Comparison of ENCODE assay signal across 8 cellular contexts in the genomic region with DNA sequence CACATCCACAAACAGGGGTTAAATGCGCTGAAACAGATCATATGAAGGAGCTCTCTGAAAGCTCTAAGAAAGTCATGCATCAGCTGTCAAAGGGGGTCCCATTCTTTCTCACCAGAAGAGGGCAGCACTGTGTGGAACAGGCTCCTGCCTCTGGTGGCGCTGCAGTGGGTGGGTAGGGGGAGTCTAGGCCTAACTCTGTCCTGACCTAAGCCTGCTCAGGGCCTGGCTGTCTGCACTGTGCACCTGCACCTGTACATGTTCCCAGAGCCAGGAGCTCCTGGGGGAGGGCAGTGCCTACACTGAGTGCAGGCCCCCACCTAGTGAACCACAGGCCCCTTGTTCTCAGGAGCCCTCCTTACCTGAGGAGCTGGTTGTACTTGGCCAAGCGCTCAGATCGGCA. TPM values are rescaled to one million over a fixed set of nuclear protein-coding genes. Genes with fewer than 3 reads are reported as not detected.
DNase-seq lines count a peak whose midpoint lies in the region; ATAC-seq and TF ChIP-seq lines count a peak whose summit lies in the region.

No MANE protein-coding gene starts in this region.

- intact Hi-C loops in CD4-positive, alpha-beta memory T cell (cut with micrococcal nuclease), result loop anchor here (1.0 kb wide), 1 partner anchor 11 kb away; no protein-coding TSS in a partner anchor

- POLR2A ChIA-PET in CD4-positive, alpha-beta memory T cell (lab: Charles Lee; ENCODE audit: partially characterized antibody), result interaction anchor here (0.8 to 2.2 kb wide), 4 partner anchors 11 to 36 kb away, joined by 3 to 13 read pairs (median 4); a partner anchor contains a TSS
- POLR2A ChIA-PET in activated CD4-positive, alpha-beta memory T cell treated with anti-CD3 and anti-CD28 coated beads, Interleukin-2, amount 10 ng/mL, durations not matched to agents 7 days and 5 days (lab: Charles Lee), result interaction anchor here (0.6 to 14.5 kb wide), 5 partner anchors 8 to 84 kb away, joined by 3 to 221 read pairs (median 4); a partner anchor contains a TSS

- no peak for ATAC-seq in thoracic aorta (ENCODE audit: insufficient number of reproducible peaks, low FRiP score, low read depth)
- ATAC-seq in HG02840 (IDR thresholded peaks at IDR 0.05; ENCODE audit: low FRiP score, unreplicated experiment), result no peak
- ATAC-seq in HG03045 (IDR thresholded peaks at IDR 0.05; ENCODE audit: unreplicated experiment), result no peak
- no peak for ATAC-seq in HG03432 (IDR thresholded peaks at IDR 0.05; ENCODE audit: unreplicated experiment)

- no peaks in the 10 kb centered on the region for H3K9me3 ChIP-seq in CD4-positive, alpha-beta memory T cell (ENCODE audit: control insufficient read depth in 1 of 2, low read length in 2 of 2)
- H3K9me3 ChIP-seq in H9 (ENCODE audit: control insufficient read depth, low read depth, low read length), result no peaks in the 10 kb centered on the region
- H3K9me3 ChIP-seq in thoracic aorta, result no peaks in the 10 kb centered on the region

- no peaks in the 10 kb centered on the region for H4K20me1 ChIP-seq in H9 (ENCODE audit: control insufficient read depth, insufficient read depth, insufficient read length)

- WGBS in H9 (ENCODE audit: extremely low coverage, insufficient read length, low lambda C conversion rate), result no CpG with 5 or more reads among the region's 4 CpGs

- H2BK120ac ChIP-seq in H9 (ENCODE audit: low read depth, low read length, poor library complexity, severe bottlenecking), result no peak overlapping the region

- DNase-seq in CD4-positive, alpha-beta memory T cell, result peak in 4 of 5 donors; percentile 24 to 46 (median 40)
- peak; percentile 75 for DNase-seq in H9
- no peak for DNase-seq in activated CD4-positive, alpha-beta memory T cell treated with anti-CD3 and anti-CD28 coated beads, Interleukin-2, amount 10 ng/mL, durations not matched to agents 7 days and 5 days
- no peak for DNase-seq in fibroblast of pulmonary artery (ENCODE audit: low read depth)
- no peak for DNase-seq in thoracic aorta (ENCODE audit: low spot score)

- no peak overlapping the region for H3K4me3 ChIP-seq in CD4-positive, alpha-beta memory T cell (ENCODE audit: low read length in 2 of 2)
- H3K4me3 ChIP-seq in fibroblast of pulmonary artery (replicated peaks; ENCODE audit: low read depth, low read length), result no peak overlapping the region
- no peak overlapping the region for H3K4me3 ChIP-seq in thoracic aorta

- H3K9me3 Mint-ChIP-seq in CD4-positive, alpha-beta memory T cell, result no peaks in the 10 kb centered on the region
- H3K9me3 Mint-ChIP-seq in H9, result no peaks in the 10 kb centered on the region
- H3K9me3 Mint-ChIP-seq in activated CD4-positive, alpha-beta memory T cell treated with anti-CD3 and anti-CD28 coated beads, Interleukin-2, amount 10 ng/mL, durations not matched to agents 7 days and 5 days, result no peaks in the 10 kb centered on the region

- H3K36me3 ChIP-seq in CD4-positive, alpha-beta memory T cell (ENCODE audit: insufficient read depth, low read length), result peaks cover 85% of the 10 kb centered on the region
- H3K36me3 ChIP-seq in thoracic aorta, result peaks cover 65% of the 10 kb centered on the region

- H3K4me3 Mint-ChIP-seq in CD4-positive, alpha-beta memory T cell, result no peak overlapping the region
- H3K4me3 Mint-ChIP-seq in H9, result no peak overlapping the region
- no peak overlapping the region for H3K4me3 Mint-ChIP-seq in activated CD4-positive, alpha-beta memory T cell treated with anti-CD3 and anti-CD28 coated beads, Interleukin-2, amount 10 ng/mL, durations not matched to agents 7 days and 5 days

- H3K4me2 ChIP-seq in H9 (ENCODE audit: insufficient read depth, insufficient read length, low read length), result no peak overlapping the region

- TF ChIP-seq CTCF in H9 (conservative IDR thresholded peaks at IDR 0.05) (peak; percentile 82), fibroblast of pulmonary artery (IDR thresholded peaks at IDR 0.05; ENCODE audit: low read length, missing control alignments) (peak; percentile 67), thoracic aorta (IDR thresholded peaks at IDR 0.05) (peak; percentile 37)

- H3K27ac ChIP-seq in CD4-positive, alpha-beta memory T cell (ENCODE audit: low read depth, low read length), result no peak overlapping the region
- no peak overlapping the region for H3K27ac ChIP-seq in H9 (ENCODE audit: insufficient read length, low read depth, low read length)
- no peak overlapping the region for H3K27ac ChIP-seq in thoracic aorta

- H3K27me3 ChIP-seq in CD4-positive, alpha-beta memory T cell (ENCODE audit: insufficient read depth, low read length), result no peaks in the 10 kb centered on the region
- no peaks in the 10 kb centered on the region for H3K27me3 ChIP-seq in H9 (ENCODE audit: insufficient read depth, low read length)
- H3K27me3 ChIP-seq in thoracic aorta (replicated peaks; ENCODE audit: insufficient read depth), result no peaks in the 10 kb centered on the region

- H2BK20ac ChIP-seq in H9 (ENCODE audit: low read depth, low read length, poor library complexity, severe bottlenecking), result no peak overlapping the region

- H4K8ac ChIP-seq in H9 (replicated peaks; ENCODE audit: insufficient read length, low read depth, low read length), result no peak overlapping the region

- H2BK5ac ChIP-seq in H9 (ENCODE audit: insufficient read length, low read length), result no peak overlapping the region

- no peak overlapping the region for H2BK15ac ChIP-seq in H9 (ENCODE audit: low read depth, low read length)

- no peaks in the 10 kb centered on the region for H3K23me2 ChIP-seq in H9 (ENCODE audit: insufficient read length, low read depth, low read length, poor library complexity, severe bottlenecking)

- H3K36me3 Mint-ChIP-seq in CD4-positive, alpha-beta memory T cell, result peaks cover 61 to 87% of the 10 kb centered on the region in 2 donors
- peaks cover 79 to 96% (median 94%) of the 10 kb centered on the region in 3 experiments for H3K36me3 Mint-ChIP-seq in H9 (ENCODE audit: insufficient read depth in 1 of 3, low read depth in 3 of 3)
- peaks cover 94% of the 10 kb centered on the region for H3K36me3 Mint-ChIP-seq in activated CD4-positive, alpha-beta memory T cell treated with anti-CD3 and anti-CD28 coated beads, Interleukin-2, amount 10 ng/mL, durations not matched to agents 7 days and 5 days (ENCODE audit: low read depth)

- no peak overlapping the region for H3K23ac ChIP-seq in H9 (ENCODE audit: insufficient read length, low read depth, low read length)

- peaks cover 10% of the 10 kb centered on the region for H3K4me1 ChIP-seq in CD4-positive, alpha-beta memory T cell (ENCODE audit: insufficient read depth, low read length)
- no peaks in the 10 kb centered on the region for H3K4me1 ChIP-seq in H9 (ENCODE audit: insufficient read depth, low read length)
- H3K4me1 ChIP-seq in thoracic aorta (ENCODE audit: control insufficient read depth in 1 of 2, low read depth in 2 of 2), result peaks cover 8 to 26% of the 10 kb centered on the region in 2 donors

- H3K4me1 Mint-ChIP-seq in CD4-positive, alpha-beta memory T cell, result peaks cover 10 to 32% (median 21%) of the 10 kb centered on the region in 4 donors
- H3K4me1 Mint-ChIP-seq in H9, result peaks cover 35 to 58% of the 10 kb centered on the region in 2 experiments
- peaks cover 68% of the 10 kb centered on the region for H3K4me1 Mint-ChIP-seq in activated CD4-positive, alpha-beta memory T cell treated with anti-CD3 and anti-CD28 coated beads, Interleukin-2, amount 10 ng/mL, durations not matched to agents 7 days and 5 days

- no peak overlapping the region for H3T11ph ChIP-seq in H9 (ENCODE audit: low read length)

- H3K27ac Mint-ChIP-seq in CD4-positive, alpha-beta memory T cell, result peak overlapping the region in 4 of 7 donors; percentile 29 to 69 (median 60)
- peak overlapping the region in 2 of 3 experiments; percentile 61 to 88; a peak in 5 of 7 replicates for H3K27ac Mint-ChIP-seq in H9
- peak overlapping the region; percentile 45 for H3K27ac Mint-ChIP-seq in activated CD4-positive, alpha-beta memory T cell treated with anti-CD3 and anti-CD28 coated beads, Interleukin-2, amount 10 ng/mL, durations not matched to agents 7 days and 5 days

- H3K56ac ChIP-seq in H9 (ENCODE audit: insufficient read length, low read depth, low read length), result no peak overlapping the region

- no peak overlapping the region for H4K91ac ChIP-seq in H9 (ENCODE audit: insufficient read length, low read depth, low read length)

- no peak overlapping the region for H2AFZ ChIP-seq in H9 (ENCODE audit: low read length)

- CTCF ChIA-PET in CD4-positive, alpha-beta memory T cell (lab: Charles Lee; ENCODE audit: partially characterized antibody), result interaction anchor here (0.8 to 12.6 kb wide), 12 partner anchors 10 to 142 kb away, joined by 3 to 123 read pairs (median 3); a partner anchor contains a TSS
- CTCF ChIA-PET in activated CD4-positive, alpha-beta memory T cell treated with anti-CD3 and anti-CD28 coated beads, Interleukin-2, amount 10 ng/mL, durations not matched to agents 7 days and 5 days (lab: Charles Lee), result interaction anchor here (0.6 to 7.6 kb wide), 14 partner anchors 11 to 142 kb away, joined by 3 to 72 read pairs (median 3); a partner anchor contains a TSS

- no peak overlapping the region for H2AK5ac ChIP-seq in H9 (ENCODE audit: insufficient read length, low read length)

- no peak overlapping the region for H3K14ac ChIP-seq in H9 (ENCODE audit: insufficient read depth, low read length)

- H3K9ac ChIP-seq in H9 (ENCODE audit: extremely low read depth, insufficient read length, low read length), result no peak overlapping the region

- H3K27me3 Mint-ChIP-seq in CD4-positive, alpha-beta memory T cell, result no peaks in the 10 kb centered on the region
- no peaks in the 10 kb centered on the region; the same call in 1 of the 2 replicates for H3K27me3 Mint-ChIP-seq in H9 (ENCODE audit: low read depth)
- no peaks in the 10 kb centered on the region for H3K27me3 Mint-ChIP-seq in activated CD4-positive, alpha-beta memory T cell treated with anti-CD3 and anti-CD28 coated beads, Interleukin-2, amount 10 ng/mL, durations not matched to agents 7 days and 5 days

- no peaks in the 10 kb centered on the region for H3K79me1 ChIP-seq in H9 (ENCODE audit: insufficient read depth, low read depth, low read length, poor library complexity, severe bottlenecking)

- no peak overlapping the region for H2BK12ac ChIP-seq in H9 (ENCODE audit: insufficient read length, low read depth, low read length)

- H4K5ac ChIP-seq in H9 (ENCODE audit: insufficient read length, low read depth, low read length), result no peak overlapping the region

- H3K4ac ChIP-seq in H9 (ENCODE audit: low read depth, low read length), result no peak overlapping the region

- H3K18ac ChIP-seq in H9 (ENCODE audit: insufficient read length, low read depth, low read length), result no peak overlapping the region

- H3K79me2 ChIP-seq in H9 (ENCODE audit: insufficient read depth, low read length), result no peaks in the 10 kb centered on the region

RNA-seq across cellular contexts. Expression of a gene that starts 16.0 kb away (rescaled TPM):
- 100 to 1,000 TPM; 291 to 305 TPM for total RNA-seq in CD4-positive, alpha-beta memory T cell
- 1,000 to 10,000 TPM; 1,071 to 1,157 TPM for polyA plus RNA-seq in CD4-positive, alpha-beta memory T cell
- total RNA-seq in H9 (2021), result 1,781 and 1,786 TPM in 2 replicates
- total RNA-seq in activated CD4-positive, alpha-beta memory T cell treated with anti-CD3 and anti-CD28 coated beads, Interleukin-2, amount 10 ng/mL, durations not matched to agents 7 days and 5 days, result 1,000 to 10,000 TPM; 2,453 to 2,472 TPM
- total RNA-seq in thoracic aorta, result 100 to 1,000 TPM; 570 to 767 TPM

RNA-seq across cellular contexts. Expression of a gene that starts 45.1 kb away (rescaled TPM):
- total RNA-seq in CD4-positive, alpha-beta memory T cell, result 100 to 1,000 TPM; 104 to 117 TPM
- 10 to 100 TPM in 1 of 2 donors, under 1 TPM in 1; 0.38 to 17.1 TPM for polyA plus RNA-seq in CD4-positive, alpha-beta memory T cell
- 92.7 and 103 TPM in 2 replicates for total RNA-seq in H9 (2021)
- total RNA-seq in activated CD4-positive, alpha-beta memory T cell treated with anti-CD3 and anti-CD28 coated beads, Interleukin-2, amount 10 ng/mL, durations not matched to agents 7 days and 5 days, result 100 to 1,000 TPM in 1 of 2 experiments, 10 to 100 TPM in 1; 96.6 to 101 TPM
- total RNA-seq in thoracic aorta, result 100 to 1,000 TPM; 144 to 174 TPM

Comparison
In these comparisons a context has a peak if more than half of its experiments do, and no peak if none do; other contexts are left out.
1. DNase-seq: peak in CD4-positive, alpha-beta memory T cell (4 of 5) and H9 (single experiment); none in activated CD4-positive, alpha-beta memory T cell treated with anti-CD3 and anti-CD28 coated beads, Interleukin-2, amount 10 ng/mL, durations not matched to agents 7 days and 5 days (single experiment), fibroblast of pulmonary artery (single experiment) and thoracic aorta (single experiment).
2. Peak in every context shown above with its lines, with median percentiles within 50 percentile points of each other: H3K27ac Mint-ChIP-seq and CTCF ChIP-seq.